In genomic region chr14:66395300-66395699, GRCh38 we compare ENCODE assay signal across 11 cellular contexts.
DNase-seq lines count a peak whose midpoint lies in the region; TF ChIP-seq lines count a peak whose summit lies in the region.
"Had no signal": no experiment of that assay in that cellular context is flagged by ENCODE, and none has a peak within 500 bp of the region (broad histone marks: within the 10 kb centered on the region; RNA-seq: fewer than 3 reads in every experiment).

No MANE protein-coding gene starts in this region.

- H3K27ac Mint-ChIP-seq in endodermal cell, result no peak overlapping the region

- peaks cover 13% of the 10 kb centered on the region for H3K4me1 ChIP-seq in OCI-LY3 (ENCODE audit: low read length)
- H3K4me1 ChIP-seq in endodermal cell (ENCODE audit: control insufficient read depth, insufficient read depth, low read length), result no peaks in the 10 kb centered on the region
- H3K4me1 ChIP-seq in ovary (ENCODE audit: insufficient read depth), result no peaks in the 10 kb centered on the region
- H3K4me1 ChIP-seq: thyroid gland had no signal

- H3K79me2 ChIP-seq in OCI-LY3 (ENCODE audit: low read length), result no peaks in the 10 kb centered on the region

- no peak overlapping the region for H3K4me2 ChIP-seq in OCI-LY3 (ENCODE audit: low read length)

- TF ChIP-seq POLR2A in ovary (IDR thresholded peaks at IDR 0.05), result no peak

- H3K9me3 Mint-ChIP-seq in endodermal cell, result no peaks in the 10 kb centered on the region

- no peak overlapping the region for H3K4me3 Mint-ChIP-seq in endodermal cell

- no peak overlapping the region for H3K4me3 ChIP-seq in OCI-LY3 (ENCODE audit: low read length)
- H3K4me3 ChIP-seq in endodermal cell (ENCODE audit: low read length), result no peak overlapping the region
- H3K4me3 ChIP-seq in ovary, result no peak overlapping the region
- H3K4me3 ChIP-seq: thyroid gland had no signal

- TF ChIP-seq CTCF in OCI-LY3 (IDR thresholded peaks at IDR 0.05; ENCODE audit: low read depth, low read length) (peak; percentile 42), endodermal cell (conservative IDR thresholded peaks at IDR 0.05) (peak; percentile 52), ovary (IDR thresholded peaks at IDR 0.05) (no peak)

- intact Hi-C loops in ovary (cut with DNase I), result no loop called here

- whole genome bisulfite sequencing in endodermal cell (ENCODE audit: insufficient coverage in 1 of 2, insufficient read length in 1 of 2), 2 experiments, result 40 to 50% methylated on average over 1 of the region's 1 CpG
- WGBS in ovary, 3 donors, result 31 to 43% (median 38%) methylated on average over 1 of the region's 1 CpG

- peaks cover 12% of the 10 kb centered on the region for H3K27me3 Mint-ChIP-seq in endodermal cell (ENCODE audit: insufficient read depth)

- DNase-seq in GDM1 (lab: John Stamatoyannopoulos, UW) (peak; percentile 22), GM19238 (ENCODE audit: insufficient read length, low spot score) (peak; percentile 2), endodermal cell (peak; percentile 49), NCI-H748 treated with DMSO at 0.1 percent for 48 hours (lab: John Stamatoyannopoulos, UW) (no peak), ovary (no peak), AG08395 (ENCODE audit: low spot score) (no peak)
- no peak for DNase-seq in activated effector memory CD4-positive, alpha-beta T cell treated with Interleukin-2 at 50 U/mL for 16 hours
- DNase-seq: aorta, Karpas-422, thyroid gland had no signal

- H4K20me1 ChIP-seq in OCI-LY3 (ENCODE audit: insufficient read depth, low read length), result no peaks in the 10 kb centered on the region

- H3K36me3 ChIP-seq in OCI-LY3 (replicated peaks; ENCODE audit: low read depth, low read length) (no peaks in the 10 kb centered on the region), endodermal cell (ENCODE audit: control insufficient read depth, insufficient read depth, low read length) (no peaks in the 10 kb centered on the region), ovary (no peaks in the 10 kb centered on the region)
- H3K36me3 ChIP-seq: thyroid gland had no signal

- H2AFZ ChIP-seq in OCI-LY3 (ENCODE audit: low read depth, low read length), result peak overlapping the region; percentile 76

- no peak overlapping the region for H3K9ac ChIP-seq in OCI-LY3 (ENCODE audit: low read length)
- H3K9ac ChIP-seq in endodermal cell (ENCODE audit: extremely low read depth, low read length, poor library complexity, severe bottlenecking), result no peak overlapping the region

- H3K4me1 Mint-ChIP-seq in endodermal cell, result no peaks in the 10 kb centered on the region

- TF ChIP-seq EP300 in ovary (IDR thresholded peaks at IDR 0.05), result no peak

- H3K36me3 Mint-ChIP-seq in endodermal cell (ENCODE audit: low read depth), result no peaks in the 10 kb centered on the region

- no peak overlapping the region for H3K27ac ChIP-seq in OCI-LY3 (ENCODE audit: low read length)
- no peak overlapping the region for H3K27ac ChIP-seq in endodermal cell (ENCODE audit: low read depth, low read length)
- H3K27ac ChIP-seq in ovary, result no peak overlapping the region
- H3K27ac ChIP-seq: thyroid gland had no signal

- peaks cover 7% of the 10 kb centered on the region; the same call in 1 of the 2 replicates for H3K27me3 ChIP-seq in OCI-LY3 (ENCODE audit: low read depth, low read length)
- H3K27me3 ChIP-seq in endodermal cell (ENCODE audit: control insufficient read depth, insufficient read depth, low read length, poor library complexity, severe bottlenecking), result no peaks in the 10 kb centered on the region
- H3K27me3 ChIP-seq in ovary, result no peaks in the 10 kb centered on the region
- H3K27me3 ChIP-seq: thyroid gland had no signal

- H3K9me3 ChIP-seq in OCI-LY3 (ENCODE audit: insufficient read depth, low read length) (no peaks in the 10 kb centered on the region), endodermal cell (ENCODE audit: control insufficient read depth, low read length) (no peaks in the 10 kb centered on the region), ovary (no peaks in the 10 kb centered on the region)
- H3K9me3 ChIP-seq: thyroid gland had no signal

Comparison
In these comparisons a context has a peak if more than half of its experiments do, and no peak if none do; other contexts are left out.
1. DNase-seq: peak in GDM1 (single experiment), GM19238 (single experiment) and endodermal cell (single experiment); none in NCI-H748 treated with DMSO at 0.1 percent for 48 hours (single experiment), activated effector memory CD4-positive, alpha-beta T cell treated with Interleukin-2 at 50 U/mL for 16 hours (single experiment), ovary (0 of 5) and AG08395 (single experiment).
2. CTCF ChIP-seq: peak in OCI-LY3 (single experiment) and endodermal cell (single experiment); none in ovary (0 of 3).